19 cellular contexts compared by ENCODE assay signal in genomic region chr11:59787816-59788215, GRCh38. TPM values are rescaled to one million over a fixed set of nuclear protein-coding genes. Genes with fewer than 3 reads are reported as not detected.
A peak's percentile ranks its signal among the peaks of the same experiment; 100 is the strongest.
DNase-seq lines count a peak whose midpoint lies in the region; ATAC-seq, FAIRE-seq and TF ChIP-seq lines count a peak whose summit lies in the region.
"Had no signal": no experiment of that assay in that cellular context is flagged by ENCODE, and none has a peak within 500 bp of the region (broad histone marks: within the 10 kb centered on the region; RNA-seq: fewer than 3 reads in every experiment).

No MANE protein-coding gene starts in this region.

- no peak for ATAC-seq in GM18498 (IDR thresholded peaks at IDR 0.05; ENCODE audit: unreplicated experiment)

- H3K9me3 ChIP-seq in AG04450 (ENCODE audit: control insufficient read depth, insufficient read depth, low read length) (no peaks in the 10 kb centered on the region), mesodermal cell (ENCODE audit: control insufficient read depth, low read length) (peaks cover 10% of the 10 kb centered on the region), tibial nerve (no peaks in the 10 kb centered on the region), Karpas-422 (ENCODE audit: low read length) (no peaks in the 10 kb centered on the region)

- H3K9me3 Mint-ChIP-seq in chondrocyte (ENCODE audit: low read depth): no peaks in the 10 kb centered on the region

- H3K9me2 ChIP-seq in Karpas-422 (replicated peaks; ENCODE audit: insufficient read depth, low read length): no peaks in the 10 kb centered on the region

- H3K4me3 Mint-ChIP-seq in chondrocyte (ENCODE audit: unreplicated experiment): peak overlapping the region; percentile 16
- H3K4me3 Mint-ChIP-seq: activated naive CD8-positive, alpha-beta T cell; CD14-positive monocyte; T-helper 2 cell treated with Interferon-gamma antibody and Interleukin-4, amounts not matched to agents 5 μg/mL and 100 μg/mL, for 36 hours had no signal

- H3K27ac ChIP-seq in AG04450 (ENCODE audit: low read depth, low read length): peak overlapping the region; percentile 40
- peak overlapping the region; percentile 98 for H3K27ac ChIP-seq in mesodermal cell (ENCODE audit: low read depth, low read length, severe bottlenecking)
- no peak overlapping the region for H3K27ac ChIP-seq in tibial nerve
- H3K27ac ChIP-seq in Karpas-422 (ENCODE audit: low read length): no peak overlapping the region

- TF ChIP-seq CTCF in AG04450 (IDR thresholded peaks at IDR 0.05; ENCODE audit: low read depth, low read length) (no peak), chondrocyte (IDR thresholded peaks at IDR 0.05) (no peak), tibial nerve (IDR thresholded peaks at IDR 0.05) (no peak)

- no peak overlapping the region for H3K9ac ChIP-seq in Karpas-422 (ENCODE audit: low read length)

- peaks cover 23% of the 10 kb centered on the region for H3K4me1 ChIP-seq in mesodermal cell (ENCODE audit: control insufficient read depth, insufficient read depth, low read length, poor library complexity, severe bottlenecking)
- peaks cover 0 to 14% (median 0%) of the 10 kb centered on the region in 4 donors for H3K4me1 ChIP-seq in tibial nerve
- no peaks in the 10 kb centered on the region for H3K4me1 ChIP-seq in Karpas-422 (ENCODE audit: low read length)

- H3K27ac Mint-ChIP-seq in chondrocyte (ENCODE audit: unreplicated experiment): peak overlapping the region; percentile 95
- H3K27ac Mint-ChIP-seq: activated naive CD8-positive, alpha-beta T cell; T-helper 2 cell treated with Interferon-gamma antibody and Interleukin-4, amounts not matched to agents 5 μg/mL and 100 μg/mL, for 36 hours had no signal

- H3K4me2 ChIP-seq in Karpas-422 (ENCODE audit: low read depth, low read length, poor library complexity, severe bottlenecking): no peak overlapping the region

- H3K36me3 Mint-ChIP-seq in chondrocyte (ENCODE audit: low read depth): peaks cover 21% of the 10 kb centered on the region

- H3K36me3 ChIP-seq in mesodermal cell (ENCODE audit: control insufficient read depth, insufficient read depth, low read length) (peaks cover 65% of the 10 kb centered on the region), tibial nerve (peaks cover 0 to 39% (median 4%) of the 10 kb centered on the region in 3 donors), Karpas-422 (ENCODE audit: insufficient read depth, low read length) (no peaks in the 10 kb centered on the region)

- no peak for DNase-seq in AG04450 (ENCODE audit: low read depth, low spot score)
- DNase-seq in HTR-8/SVneo (ENCODE audit: insufficient read length, low spot score): peak; percentile 51
- no peak for DNase-seq in chondrocyte (ENCODE audit: low spot score)
- no peak for DNase-seq in SW480 (ENCODE audit: low spot score)
- no peak for DNase-seq in tibial nerve (ENCODE audit: low spot score in 2 of 2)
- no peak for DNase-seq in Karpas-422
- DNase-seq: hippocampal formation; NCI-H1436 treated with DMSO at 0.1 percent for 48 hours; NK-92 treated with Interleukin-12 subunit alpha and Interleukin-12 subunit beta, amount 100 ng/mL, for 24 hours; small intestine had no signal

- H3K27me3 ChIP-seq in AG04450 (ENCODE audit: control insufficient read depth, insufficient read depth, low read length) (no peaks in the 10 kb centered on the region), tibial nerve (no peaks in the 10 kb centered on the region), Karpas-422 (ENCODE audit: low read length) (no peaks in the 10 kb centered on the region)

- TF ChIP-seq POLR2A in tibial nerve (IDR thresholded peaks at IDR 0.05): no peak

- CTCF ChIA-PET in AG04450 (lab: Charles Lee): interaction anchor here (1.3 to 7.8 kb wide), 2 partner anchors 13 to 34 kb away, joined by 7 to 44 read pairs; no protein-coding TSS in a partner anchor

- H3K4me3 ChIP-seq in AG04450 (ENCODE audit: low read depth, low read length) (no peak overlapping the region), mesodermal cell (ENCODE audit: extremely low read depth, insufficient read depth, low read length, poor library complexity, severe bottlenecking) (no peak overlapping the region), tibial nerve (no peak overlapping the region), Karpas-422 (ENCODE audit: low read length) (no peak overlapping the region)

- peaks cover 34% of the 10 kb centered on the region for H3K4me1 Mint-ChIP-seq in chondrocyte (ENCODE audit: low read depth)

- no peaks in the 10 kb centered on the region for H4K20me1 ChIP-seq in Karpas-422 (ENCODE audit: insufficient read depth, low read depth, low read length)

- POLR2A ChIA-PET in AG04450 (lab: Yijun Ruan, JAX): interaction anchor here (0.6 to 1.5 kb wide), 3 partner anchors 12 to 43 kb away, joined by 3 to 8 read pairs (median 5); partner anchors contain the start of gene STX3

- 61 to 66% methylated on average over 3 of the region's 3 CpGs for WGBS in mesodermal cell (ENCODE audit: insufficient coverage in 2 of 2), 2 experiments
- 53 to 58% methylated on average over 3 of the region's 3 CpGs for WGBS in tibial nerve, 2 donors

- peak; percentile 42 for FAIRE-seq in HTR-8/SVneo (lab: Jason Lieb, UNC)
- FAIRE-seq: H1, HepG2, small intestine had no signal

- TF ChIP-seq EP300 in tibial nerve (IDR thresholded peaks at IDR 0.05): no peak

- no peak overlapping the region for H2AFZ ChIP-seq in Karpas-422 (ENCODE audit: low read length)

- H3K79me2 ChIP-seq in Karpas-422 (ENCODE audit: low read length): no peaks in the 10 kb centered on the region

- H3K27me3 Mint-ChIP-seq in chondrocyte (ENCODE audit: low read depth): no peaks in the 10 kb centered on the region
- H3K27me3 Mint-ChIP-seq: activated naive CD8-positive, alpha-beta T cell had no signal

RNA-seq across cellular contexts. Expression of gene MRPL16, which starts 22.8 kb away (rescaled TPM):
- 65.0 and 72.3 TPM in 2 replicates for polyA plus RNA-seq in AG04450 (2011; rRNA removed)
- polyA minus RNA-seq in AG04450 (2011; rRNA and poly(A)+ RNA removed): 29.6 and 32.8 TPM in 2 replicates
- total RNA-seq in chondrocyte (27.6 to 36.2 TPM (median 28.3 TPM) in 3 replicates), tibial nerve (10 to 100 TPM; 30.0 to 41.0 (median 32.9) TPM)
- polyA plus RNA-seq in mesodermal cell (2013, experiment 1 of 2): 55.4 TPM
- polyA plus RNA-seq in mesodermal cell (2013, experiment 2 of 2): 53.2 TPM
- total RNA-seq in Karpas-422 (2014; rRNA removed; shearing (Covaris generic); ENCODE audit: low replicate concordance): 70.1 and 81.6 TPM in 2 replicates

RNA-seq across cellular contexts. Expression of gene STX3, which starts 32.6 kb away (rescaled TPM):
- 10.2 and 12.4 TPM in 2 replicates for polyA plus RNA-seq in AG04450 (2011; rRNA removed)
- polyA minus RNA-seq in AG04450 (2011; rRNA and poly(A)+ RNA removed): 7.6 and 10.3 TPM in 2 replicates
- 14.5 to 22.1 TPM (median 20.3 TPM) in 3 replicates for total RNA-seq in chondrocyte
- 75.1 TPM for polyA plus RNA-seq in mesodermal cell (2013, experiment 1 of 2)
- polyA plus RNA-seq in mesodermal cell (2013, experiment 2 of 2): 71.1 TPM
- total RNA-seq in tibial nerve: 10 to 100 TPM; 11.3 to 31.2 (median 24.9) TPM
- total RNA-seq in Karpas-422 (2014; rRNA removed; shearing (Covaris generic); ENCODE audit: low replicate concordance): 7.9 and 14.6 TPM in 2 replicates

RNA-seq across cellular contexts. Expression of gene CBLIF, which starts 57.5 kb away (rescaled TPM):
- polyA plus RNA-seq in AG04450 (2011; rRNA removed): not detected in 2 replicates
- not detected in 2 replicates for polyA minus RNA-seq in AG04450 (2011; rRNA and poly(A)+ RNA removed)
- not detected in 3 replicates for total RNA-seq in chondrocyte
- polyA plus RNA-seq in mesodermal cell (2013, experiment 1 of 2): not detected
- polyA plus RNA-seq in mesodermal cell (2013, experiment 2 of 2): not detected
- not detected for total RNA-seq in tibial nerve
- total RNA-seq in Karpas-422 (2014; rRNA removed; shearing (Covaris generic); ENCODE audit: low replicate concordance): not detected in 2 replicates
- total RNA-seq: activated CD8-positive, alpha-beta memory T cell treated with anti-CD3 and anti-CD28 coated beads for 36 hours; H1; HepG2; mucosa of gallbladder had no signal
- polyA plus RNA-seq: CD14-positive monocyte, H1, HepG2 had no signal

Comparison
In these comparisons a context has a peak if more than half of its experiments do, and no peak if none do; other contexts are left out.
1. H3K27ac ChIP-seq: peak in AG04450 (single experiment) and mesodermal cell (single experiment); none in tibial nerve (0 of 4) and Karpas-422 (single experiment).